Comparison of ENCODE assay signal across 18 cellular contexts in genomic region chr13:69999875-70000274, GRCh38.
"Had no signal": no experiment of that assay in that cellular context is flagged by ENCODE, and none has a peak within 500 bp of the region (broad histone marks: within the 10 kb centered on the region; RNA-seq: fewer than 3 reads in every experiment).

No MANE protein-coding gene starts in this region.

- ATAC-seq: activated naive CD4-positive, alpha-beta T cell treated with anti-CD3 and anti-CD28 coated beads, Interleukin-2, amount 50 U/mL, for 72 hours; activated T-helper 17 cell treated with anti-CD3 and anti-CD28 coated beads, Interleukin-2, amount 50 U/mL, for 72 hours; esophagus mucosa; naive thymus-derived CD8-positive, alpha-beta T cell; sciatic nerve; stimulated activated memory B cell treated with anti-CD40 and anti-IgM and Interleukin-4, amounts not matched to agents 10 μg/mL and 1 μg/mL and 100 μg/mL, for 72 hours had no signal

- DNase-seq: activated CD8-positive, alpha-beta memory T cell treated with anti-CD3 and anti-CD28 coated beads, Interleukin-2, amount 50 U/mL, for 4 hours; activated T-cell treated with anti-CD3 and anti-CD28 coated beads, Interleukin-2, amount 50 U/mL, for 24 hours; aorta; caudate nucleus; dermis blood vessel endothelial cell; effector CD8-positive, alpha-beta T cell; foreskin melanocyte; kidney glomerular epithelial cell; left ventricle myocardium inferior; mammary epithelial cell; naive thymus-derived CD8-positive, alpha-beta T cell; small intestine; transverse colon had no signal
